Comparison of ENCODE assay signal across 18 cellular contexts in the genomic region with DNA sequence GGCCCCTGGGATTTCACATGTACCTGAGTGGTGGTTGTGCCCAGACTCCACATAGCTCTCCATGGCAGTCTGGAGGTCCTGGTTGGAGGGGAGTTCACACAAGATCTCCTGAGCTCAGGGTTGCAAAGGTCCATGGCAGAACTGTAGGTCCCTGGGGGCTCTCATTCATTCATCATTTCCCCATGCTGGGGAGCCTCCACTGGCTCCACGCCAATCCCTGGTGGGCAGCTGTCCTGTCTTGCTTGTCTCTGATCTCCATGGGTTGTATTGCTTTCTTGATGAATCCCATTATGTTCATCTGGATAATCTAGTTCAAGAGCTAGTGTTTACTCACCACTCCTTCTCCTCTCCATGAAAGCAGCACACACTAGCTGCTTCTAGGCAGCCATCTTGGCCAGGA. TPM values are rescaled to one million over a fixed set of nuclear protein-coding genes. Genes with fewer than 3 reads are reported as not detected.
DNase-seq lines count a peak whose midpoint lies in the region; ATAC-seq, FAIRE-seq and TF ChIP-seq lines count a peak whose summit lies in the region.
"Had no signal": no experiment of that assay in that cellular context is flagged by ENCODE, and none has a peak within 500 bp of the region (broad histone marks: within the 10 kb centered on the region; RNA-seq: fewer than 3 reads in every experiment).

No MANE protein-coding gene starts in this region.

- no peaks in the 10 kb centered on the region for H3K27me3 ChIP-seq in H1 (replicated peaks in 1 of 4; ENCODE audit: control insufficient read depth in 3 of 4, extremely low read depth in 1 of 4, insufficient read depth in 3 of 4, low read length in 3 of 4)
- H3K27me3 ChIP-seq: BLaER1 treated with 17β-estradiol and CSF1 and Interleukin-3, amounts not matched to agents 10 nM and 100 nM had no signal

- H3K23me2 ChIP-seq in H1 (ENCODE audit: low read depth, low read length): no peaks in the 10 kb centered on the region

- DNase-seq in NCI-H748 (lab: John Stamatoyannopoulos, UW; ENCODE audit: unreplicated experiment) (peak; percentile 44), NCI-H748 treated with DMSO at 0.1 percent for 48 hours (lab: John Stamatoyannopoulos, UW) (no peak), NCI-H82 (lab: John Stamatoyannopoulos, UW) (peak; percentile 54), H1 (ENCODE audit: low read depth in 1 of 2, low spot score in 2 of 2) (no peak), left lobe of liver (ENCODE audit: low spot score) (no peak), cardiac septum (ENCODE audit: low spot score) (no peak)
- no peak for DNase-seq in stimulated activated CD8-positive, alpha-beta memory T cell treated with anti-CD3 and anti-CD28 coated beads, Interleukin-4, amount 100 ng/mL, for 48 hours
- DNase-seq: 8988T; Calu3; CD8-positive, alpha-beta T cell; DMS79 treated with DMSO at 0.1 percent for 48 hours; GF-D8; GOT3; H9 had no signal

- intact Hi-C loops in cardiac septum (cut with DNase I): no loop called here

- H3K36me3 ChIP-seq in H1 (ENCODE audit: control insufficient read depth in 2 of 4, insufficient read depth in 4 of 4, low read length in 3 of 4): no peaks in the 10 kb centered on the region
- H3K36me3 ChIP-seq: BLaER1 treated with 17β-estradiol and CSF1 and Interleukin-3, amounts not matched to agents 10 nM and 100 nM had no signal

- no peak overlapping the region for H3K4me2 ChIP-seq in H1 (ENCODE audit: insufficient read depth in 1 of 2, low read depth in 2 of 2, low read length in 2 of 2)
- H3K4me2 ChIP-seq: BLaER1 treated with 17β-estradiol and CSF1 and Interleukin-3, amounts not matched to agents 10 nM and 100 nM had no signal

- H2BK120ac ChIP-seq in H1 (replicated peaks; ENCODE audit: low read depth, low read length): no peak overlapping the region

- H3K79me1 ChIP-seq in H1 (ENCODE audit: low read depth, low read length): no peaks in the 10 kb centered on the region

- no peak overlapping the region for H3K9ac ChIP-seq in H1 (replicated peaks in 1 of 4; ENCODE audit: extremely low read depth in 1 of 4, low read depth in 3 of 4, low read length in 3 of 4)
- H3K9ac ChIP-seq: BLaER1 treated with 17β-estradiol and CSF1 and Interleukin-3, amounts not matched to agents 10 nM and 100 nM had no signal

- H3K23ac ChIP-seq in H1 (ENCODE audit: insufficient read length): no peak overlapping the region

- no peak for FAIRE-seq in H1 (lab: Jason Lieb, UNC)
- FAIRE-seq: HepG2 had no signal

- no peak for TF ChIP-seq CTCF in H1 (IDR thresholded peaks at IDR 0.05; ENCODE audit: control extremely low read depth in 1 of 3, insufficient read depth in 1 of 3, low read depth in 1 of 3, low read length in 3 of 3)

- H4K5ac ChIP-seq in H1 (ENCODE audit: insufficient read length, low read depth, low read length): no peak overlapping the region

- CTCF ChIA-PET in H1 (lab: Charles Lee; ENCODE audit: partially characterized antibody): interaction anchor here (1.7 kb wide), 1 partner anchor 25 kb away, joined by 6 read pairs; no protein-coding TSS in a partner anchor

- no peak overlapping the region for H4K91ac ChIP-seq in H1 (replicated peaks; ENCODE audit: insufficient read length, low read length)

- no peak overlapping the region for H3K27ac ChIP-seq in H1 (ENCODE audit: low read depth, low read length)
- H3K27ac ChIP-seq: BLaER1 treated with 17β-estradiol and CSF1 and Interleukin-3, amounts not matched to agents 10 nM and 100 nM had no signal

- no peak overlapping the region for H2BK15ac ChIP-seq in H1 (ENCODE audit: low read length)

- WGBS in H1 (ENCODE audit: extremely low coverage in 1 of 2, insufficient coverage in 1 of 2, insufficient read length in 1 of 2, insufficient replicate concordance in 2 of 2, low coverage in 1 of 2, low lambda C conversion rate in 2 of 2, missing lambda C conversion rate in 1 of 2), 2 experiments: 87% methylated on average over 1 of the region's 1 CpG; no CpG with 5 or more reads in 1 of the 2 experiments

- H3K9me3 ChIP-seq in H1 (ENCODE audit: insufficient read depth in 2 of 2, low read depth in 1 of 2, low read length in 1 of 2): no peaks in the 10 kb centered on the region

- no peak overlapping the region; the same call in 1 of the 2 replicates for H2BK5ac ChIP-seq in H1 (ENCODE audit: low read depth, low read length)

- H2BK20ac ChIP-seq in H1 (ENCODE audit: low read length): no peak overlapping the region

- no peak overlapping the region for H2BK12ac ChIP-seq in H1 (ENCODE audit: low read depth, low read length)

- no peak overlapping the region for H2AK5ac ChIP-seq in H1 (ENCODE audit: low read depth, low read length)

- no peak overlapping the region for H3K14ac ChIP-seq in H1 (ENCODE audit: insufficient read length)

- H3K4me1 ChIP-seq in H1 (replicated peaks in 1 of 4; ENCODE audit: control insufficient read depth in 3 of 4, insufficient read depth in 4 of 4, low read length in 3 of 4): peaks cover 0 to 2% (median 0%) of the 10 kb centered on the region in 4 experiments; a peak in 1 of 7 replicates
- H3K4me1 ChIP-seq: BLaER1 treated with 17β-estradiol and CSF1 and Interleukin-3, amounts not matched to agents 10 nM and 100 nM had no signal

- H4K8ac ChIP-seq in H1 (ENCODE audit: extremely low read depth, insufficient read depth, low read length): peak overlapping the region; percentile 92

- ATAC-seq in left lobe of liver (no peak), GM21515 (IDR thresholded peaks at IDR 0.05; ENCODE audit: unreplicated experiment) (no peak)
- ATAC-seq: CD8-positive, alpha-beta T cell; HepG2 had no signal

- H3K18ac ChIP-seq in H1 (ENCODE audit: extremely low read depth, low read length): no peak overlapping the region

- no peaks in the 10 kb centered on the region for H4K20me1 ChIP-seq in H1 (replicated peaks in 1 of 2; ENCODE audit: control insufficient read depth in 1 of 2, insufficient read depth in 2 of 2, low read length in 2 of 2)
- H4K20me1 ChIP-seq: BLaER1 treated with 17β-estradiol and CSF1 and Interleukin-3, amounts not matched to agents 10 nM and 100 nM had no signal

- TF ChIP-seq POLR2A in H1 (IDR thresholded peaks at IDR 0.05; ENCODE audit: control extremely low read depth in 1 of 2, low read depth in 2 of 2, low read length in 2 of 2): no peak

- TF ChIP-seq RAD21 in H1 (IDR thresholded peaks at IDR 0.05 in 1 of 2, conservative IDR thresholded peaks at IDR 0.05 in 1 of 2; ENCODE audit: low read depth in 2 of 2, low read length in 2 of 2): no peak

- H3K4ac ChIP-seq in H1 (replicated peaks; ENCODE audit: insufficient read length, low read depth, low read length): no peak overlapping the region

- no peak for TF ChIP-seq EP300 in H1 (IDR thresholded peaks at IDR 0.05; ENCODE audit: borderline replicate concordance in 1 of 2, low read depth in 2 of 2, low read length in 2 of 2)

- H3K56ac ChIP-seq in H1 (replicated peaks; ENCODE audit: insufficient read length, low read depth, low read length): no peak overlapping the region

- POLR2A ChIA-PET in H1 (lab: Charles Lee; ENCODE audit: partially characterized antibody): no interaction called here

- H2AFZ ChIP-seq in H1 (ENCODE audit: low read length): no peak overlapping the region; the same call in 1 of the 2 replicates

- H3K79me2 ChIP-seq in H1 (ENCODE audit: control insufficient read depth in 1 of 2, insufficient read depth in 2 of 2, low read length in 2 of 2): no peaks in the 10 kb centered on the region

- no peak overlapping the region for H3K4me3 ChIP-seq in H1 (ENCODE audit: extremely low read depth in 1 of 4, insufficient read depth in 2 of 4, low read depth in 3 of 4, low read length in 4 of 4)
- H3K4me3 ChIP-seq: BLaER1 treated with 17β-estradiol and CSF1 and Interleukin-3, amounts not matched to agents 10 nM and 100 nM had no signal

TF ChIP-seq in H1, 55 proteins besides CTCF, POLR2A, EP300 and RAD21 (continues in another document):
- TF ChIP-seq ZNF274 (IDR thresholded peaks at IDR 0.05; ENCODE audit: borderline replicate concordance, extremely low read depth, low read length) (no peak), HDAC6 (IDR thresholded peaks at IDR 0.05; ENCODE audit: low read depth, low read length) (no peak), CHD2 (IDR thresholded peaks at IDR 0.05; ENCODE audit: low read length) (no peak), GABPA (IDR thresholded peaks at IDR 0.05; ENCODE audit: borderline replicate concordance, insufficient read depth, low read length) (no peak), SRF (IDR thresholded peaks at IDR 0.05; ENCODE audit: low read depth, low read length) (no peak), RFX5 (IDR thresholded peaks at IDR 0.05; ENCODE audit: borderline replicate concordance, low read depth, low read length) (no peak), POU5F1 (IDR thresholded peaks at IDR 0.05; ENCODE audit: low read depth, low read length) (no peak), CEBPB (IDR thresholded peaks at IDR 0.05; ENCODE audit: low read depth, low read length) (no peak), SP4 (IDR thresholded peaks at IDR 0.05; ENCODE audit: low read length) (no peak), SIN3A (conservative IDR thresholded peaks at IDR 0.05 in 1 of 2, IDR thresholded peaks at IDR 0.05 in 1 of 2; ENCODE audit: low read depth in 1 of 2, low read length in 2 of 2) (no peak), FOSL1 (IDR thresholded peaks at IDR 0.05; ENCODE audit: insufficient read depth, low read depth, low read length) (no peak)
- TF ChIP-seq, protein P1, sequence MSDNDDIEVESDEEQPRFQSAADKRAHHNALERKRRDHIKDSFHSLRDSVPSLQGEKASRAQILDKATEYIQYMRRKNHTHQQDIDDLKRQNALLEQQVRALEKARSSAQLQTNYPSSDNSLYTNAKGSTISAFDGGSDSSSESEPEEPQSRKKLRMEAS (IDR thresholded peaks at IDR 0.05): no peak
- TF ChIP-seq, protein P2, sequence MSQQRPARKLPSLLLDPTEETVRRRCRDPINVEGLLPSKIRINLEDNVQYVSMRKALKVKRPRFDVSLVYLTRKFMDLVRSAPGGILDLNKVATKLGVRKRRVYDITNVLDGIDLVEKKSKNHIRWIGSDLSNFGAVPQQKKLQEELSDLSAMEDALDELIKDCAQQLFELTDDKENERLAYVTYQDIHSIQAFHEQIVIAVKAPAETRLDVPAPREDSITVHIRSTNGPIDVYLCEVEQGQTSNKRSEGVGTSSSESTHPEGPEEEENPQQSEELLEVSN (IDR thresholded peaks at IDR 0.05): no peak

RNA-seq across cellular contexts. Expression of a gene that starts 42.4 kb away (rescaled TPM):
- not detected in 2 replicates for total RNA-seq in H1 (2021; fragmentation: NEBNext Ultra II Directional; extraction: Animal tissue kit (Norgen Biotek cat#: 25700))
- polyA plus RNA-seq in H1 (2011; rRNA removed): not detected in 2 replicates
- not detected for polyA plus RNA-seq in H1 (2011; cell fraction: cytosol; rRNA removed)
- not detected for polyA plus RNA-seq in H1 (2011; cell fraction: nucleus; rRNA removed)
- polyA plus RNA-seq in H1 (2012, experiment 1 of 2): not detected in 4 replicates
- not detected for polyA plus RNA-seq in H1 (2012, experiment 2 of 2)
- 0.02 TPM for polyA plus RNA-seq in H1 (2013, experiment 1 of 2)
- polyA plus RNA-seq in H1 (2013, experiment 2 of 2): 0.02 TPM
- not detected in 2 replicates for polyA minus RNA-seq in H1 (2011; rRNA and poly(A)+ RNA removed)
- not detected for polyA minus RNA-seq in H1 (2011; cell fraction: cytosol; rRNA and poly(A)+ RNA removed)
- polyA minus RNA-seq in H1 (2011; cell fraction: nucleus; rRNA and poly(A)+ RNA removed): not detected
- total RNA-seq in left lobe of liver (not detected), cardiac septum (not detected)
- total RNA-seq: A673; Calu3; CD8-positive, alpha-beta T cell; H9; HepG2 had no signal
- polyA plus RNA-seq: HepG2 had no signal

Comparison
In these comparisons a context has a peak if more than half of its experiments do, and no peak if none do; other contexts are left out.
1. DNase-seq: peak in NCI-H748 (single experiment) and NCI-H82 (single experiment); none in NCI-H748 treated with DMSO at 0.1 percent for 48 hours (single experiment), H1 (0 of 2), left lobe of liver (single experiment), cardiac septum (single experiment) and stimulated activated CD8-positive, alpha-beta memory T cell treated with anti-CD3 and anti-CD28 coated beads, Interleukin-4, amount 100 ng/mL, for 48 hours (single experiment).